1 cellular context compared by ENCODE assay signal in genomic region chr11:94636388-94636787, GRCh38.
TF ChIP-seq lines count a peak whose summit lies in the region.

No MANE protein-coding gene starts in this region.

TF ChIP-seq in SK-N-SH treated with all-trans-retinoic acid at 6 μM for 48 hours, 23 proteins besides CTCF, POLR2A, EP300 and RAD21 (continued from another document):
- no peak for TF ChIP-seq CSRNP3 (CRISPR knock-in tag; IDR thresholded peaks at IDR 0.05)
- TF ChIP-seq OSR1 (CRISPR knock-in tag; IDR thresholded peaks at IDR 0.05) = no peak
- TF ChIP-seq ZFP30 (CRISPR knock-in tag; IDR thresholded peaks at IDR 0.05) = no peak
- TF ChIP-seq PPARA (CRISPR knock-in tag; IDR thresholded peaks at IDR 0.05; ENCODE audit: borderline replicate concordance) = no peak
- no peak for TF ChIP-seq ZNF8 (CRISPR knock-in tag; IDR thresholded peaks at IDR 0.05)
- TF ChIP-seq ZNF565 (CRISPR knock-in tag; conservative IDR thresholded peaks at IDR 0.05; ENCODE audit: low read depth) = no peak
- TF ChIP-seq, protein P1, sequence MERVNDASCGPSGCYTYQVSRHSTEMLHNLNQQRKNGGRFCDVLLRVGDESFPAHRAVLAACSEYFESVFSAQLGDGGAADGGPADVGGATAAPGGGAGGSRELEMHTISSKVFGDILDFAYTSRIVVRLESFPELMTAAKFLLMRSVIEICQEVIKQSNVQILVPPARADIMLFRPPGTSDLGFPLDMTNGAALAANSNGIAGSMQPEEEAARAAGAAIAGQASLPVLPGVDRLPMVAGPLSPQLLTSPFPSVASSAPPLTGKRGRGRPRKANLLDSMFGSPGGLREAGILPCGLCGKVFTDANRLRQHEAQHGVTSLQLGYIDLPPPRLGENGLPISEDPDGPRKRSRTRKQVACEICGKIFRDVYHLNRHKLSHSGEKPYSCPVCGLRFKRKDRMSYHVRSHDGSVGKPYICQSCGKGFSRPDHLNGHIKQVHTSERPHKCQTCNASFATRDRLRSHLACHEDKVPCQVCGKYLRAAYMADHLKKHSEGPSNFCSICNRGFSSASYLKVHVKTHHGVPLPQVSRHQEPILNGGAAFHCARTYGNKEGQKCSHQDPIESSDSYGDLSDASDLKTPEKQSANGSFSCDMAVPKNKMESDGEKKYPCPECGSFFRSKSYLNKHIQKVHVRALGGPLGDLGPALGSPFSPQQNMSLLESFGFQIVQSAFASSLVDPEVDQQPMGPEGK (CRISPR knock-in tag; IDR thresholded peaks at IDR 0.05; ENCODE audit: borderline replicate concordance) = no peak
- TF ChIP-seq ZC3H10 (CRISPR knock-in tag; IDR thresholded peaks at IDR 0.05) = no peak
- TF ChIP-seq ZFP3 (CRISPR knock-in tag; IDR thresholded peaks at IDR 0.05) = no peak
TF ChIP-seq in SK-N-SH treated with all-trans-retinoic acid at 6 μM for 48 hours: peak in this region for 0.
